ENCODE assay signal across 19 cellular contexts in genomic region chr16:34054137-34054536, GRCh38.
DNase-seq lines count a peak whose midpoint lies in the region; ATAC-seq, FAIRE-seq and TF ChIP-seq lines count a peak whose summit lies in the region.
"Had no signal": no experiment of that assay in that cellular context is flagged by ENCODE, and none has a peak within 500 bp of the region (broad histone marks: within the 10 kb centered on the region; RNA-seq: fewer than 3 reads in every experiment).

No MANE protein-coding gene starts in this region.

- DNase-seq in Caco-2 (no peak), Calu3 (no peak), K562 (ENCODE audit: extremely low read depth in 1 of 4, low spot score in 3 of 4) (no peak), progenitor cell of endocrine pancreas (ENCODE audit: low spot score, unreplicated experiment) (no peak), D721Med (ENCODE audit: insufficient read length, low spot score) (no peak), heart left ventricle (no peak), NCI-H524 (lab: John Stamatoyannopoulos, UW) (no peak)
- DNase-seq: AML-193; CD4-positive, alpha-beta T cell; DMS 273 treated with DMSO at 0.1 percent for 48 hours; DMS53; DND-41; EL; GM23248 had no signal

- intact Hi-C loops in Caco-2 (cut with micrococcal nuclease; ENCODE audit: unreplicated experiment) (no loop called here), Calu3 (cut with micrococcal nuclease; ENCODE audit: unreplicated experiment) (no loop called here), K562 (cut with micrococcal nuclease) (no loop called here), heart left ventricle (cut with DNase I) (no loop called here)

- H3K27ac Mint-ChIP-seq in Caco-2 (ENCODE audit: unreplicated experiment): no peak overlapping the region
- peak overlapping the region; percentile 13 for H3K27ac Mint-ChIP-seq in Calu3 (ENCODE audit: unreplicated experiment)
- peak overlapping the region; percentile 73 for H3K27ac Mint-ChIP-seq in progenitor cell of endocrine pancreas
- H3K27ac Mint-ChIP-seq: CD4-positive, alpha-beta T cell had no signal

- POLR2A ChIA-PET in Caco-2 (lab: Charles Lee): no interaction called here
- POLR2A ChIA-PET in K562 (lab: Yijun Ruan, JAX): no interaction called here

- H2AFZ ChIP-seq in K562 (ENCODE audit: low read depth, low read length): no peak overlapping the region
- H2AFZ ChIP-seq: GM23248 had no signal

- no peaks in the 10 kb centered on the region for H3K79me2 ChIP-seq in K562 (ENCODE audit: control insufficient read depth, insufficient read depth, low read length)

- no peaks in the 10 kb centered on the region for H4K20me1 ChIP-seq in K562 (replicated peaks; ENCODE audit: control insufficient read depth, insufficient read depth, low read length)

- H3K4me2 ChIP-seq in K562 (ENCODE audit: insufficient read depth, low read length): no peak overlapping the region
- H3K4me2 ChIP-seq: A549 had no signal

- H3K9me3 Mint-ChIP-seq in Caco-2 (ENCODE audit: unreplicated experiment) (peaks cover 20% of the 10 kb centered on the region), Calu3 (ENCODE audit: low read depth, unreplicated experiment) (peaks cover 15% of the 10 kb centered on the region), progenitor cell of endocrine pancreas (ENCODE audit: low read depth) (peaks cover 39% of the 10 kb centered on the region)

- ATAC-seq in K562 (no peak), heart left ventricle (no peak)
- ATAC-seq: A549 had no signal

- H3K4me1 ChIP-seq in Caco-2: no peaks in the 10 kb centered on the region
- no peaks in the 10 kb centered on the region for H3K4me1 ChIP-seq in K562 (replicated peaks in 1 of 2; ENCODE audit: control insufficient read depth in 2 of 2, insufficient read depth in 2 of 2, low read length in 2 of 2)
- H3K4me1 ChIP-seq in heart left ventricle: no peaks in the 10 kb centered on the region
- H3K4me1 ChIP-seq: A549, HAP-1 had no signal

- in situ Hi-C loops in K562 (cut with MboI): no loop called here

- H3K27me3 ChIP-seq in Caco-2 (replicated peaks; ENCODE audit: control insufficient read depth, insufficient read depth, low read length): no peaks in the 10 kb centered on the region
- H3K27me3 ChIP-seq in K562 (ENCODE audit: control insufficient read depth in 2 of 2, insufficient read depth in 2 of 2, low read length in 2 of 2): no peaks in the 10 kb centered on the region
- peaks cover 0 to 28% (median 7%) of the 10 kb centered on the region in 9 donors for H3K27me3 ChIP-seq in heart left ventricle

- no peak for TF ChIP-seq CTCF in Caco-2 (IDR thresholded peaks at IDR 0.05; ENCODE audit: insufficient read depth in 1 of 2, low read depth in 1 of 2, low read length in 1 of 2, severe bottlenecking in 1 of 2, unreplicated experiment in 1 of 2)
- TF ChIP-seq CTCF in Calu3 (IDR thresholded peaks at IDR 0.05; ENCODE audit: unreplicated experiment): no peak
- TF ChIP-seq CTCF in K562 (IDR thresholded peaks at IDR 0.05 in 2 of 3, conservative IDR thresholded peaks at IDR 0.05 in 1 of 3; ENCODE audit: insufficient read depth in 2 of 3, low read depth in 1 of 3, low read length in 3 of 3): no peak
- no peak for TF ChIP-seq CTCF in progenitor cell of endocrine pancreas (IDR thresholded peaks at IDR 0.05; ENCODE audit: unreplicated experiment)
- TF ChIP-seq CTCF in D721Med (IDR thresholded peaks at IDR 0.05; ENCODE audit: insufficient read depth, missing control alignments): no peak
- no peak for TF ChIP-seq CTCF in heart left ventricle (IDR thresholded peaks at IDR 0.05)

- TF ChIP-seq POLR2A in K562 (conservative IDR thresholded peaks at IDR 0.05) (no peak), heart left ventricle (IDR thresholded peaks at IDR 0.05) (no peak)

- peak overlapping the region; percentile 20 for H3K4me3 Mint-ChIP-seq in Caco-2 (ENCODE audit: unreplicated experiment)
- no peak overlapping the region for H3K4me3 Mint-ChIP-seq in Calu3 (ENCODE audit: low read depth, unreplicated experiment)
- no peak overlapping the region for H3K4me3 Mint-ChIP-seq in progenitor cell of endocrine pancreas (ENCODE audit: low read depth)
- H3K4me3 Mint-ChIP-seq: CD4-positive, alpha-beta T cell had no signal

- H3K27ac ChIP-seq in K562 (ENCODE audit: extremely low read depth, low read depth, low read length): no peak overlapping the region
- H3K27ac ChIP-seq in heart left ventricle: no peak overlapping the region
- H3K27ac ChIP-seq: A549, C4-2B, GM23248 had no signal

- no TSS peak for BruUV-seq in Caco-2 (replicated peaks; lab: Mats Ljungman, UMichigan)
- no TSS peak for BruUV-seq in Calu3 (replicated peaks; lab: Mats Ljungman, UMichigan)
- BruUV-seq in K562 (replicated peaks; lab: Mats Ljungman, UMichigan): no TSS peak

- H3K36me3 Mint-ChIP-seq in Caco-2 (ENCODE audit: insufficient read depth, unreplicated experiment): peaks cover 5% of the 10 kb centered on the region
- H3K36me3 Mint-ChIP-seq in Calu3 (ENCODE audit: insufficient read depth, unreplicated experiment): no peaks in the 10 kb centered on the region
- peaks cover 17% of the 10 kb centered on the region for H3K36me3 Mint-ChIP-seq in progenitor cell of endocrine pancreas (ENCODE audit: insufficient read depth)

- H3K9ac ChIP-seq in K562 (ENCODE audit: insufficient read depth in 1 of 2, low read depth in 2 of 2, low read length in 2 of 2): no peak overlapping the region
- H3K9ac ChIP-seq: GM23248 had no signal

- FAIRE-seq in K562 (lab: Jason Lieb, UNC) (no peak), D721Med (lab: Jason Lieb, UNC) (no peak)
- FAIRE-seq: A549, GM12892, GM18507 had no signal

- no peak for TF ChIP-seq RAD21 in K562 (CRISPR knock-in tag; conservative IDR thresholded peaks at IDR 0.05 in 1 of 2, IDR thresholded peaks at IDR 0.05 in 1 of 2)

- CTCF ChIA-PET in Caco-2 (lab: Charles Lee) (no interaction called here), Calu3 (lab: Charles Lee) (no interaction called here), K562 (lab: Yijun Ruan, JAX; ENCODE audit: low intra/inter-chr PET ratio) (no interaction called here)

- H3K4me1 Mint-ChIP-seq in Caco-2 (ENCODE audit: low read depth, unreplicated experiment) (no peaks in the 10 kb centered on the region), Calu3 (ENCODE audit: low read depth, unreplicated experiment) (no peaks in the 10 kb centered on the region), progenitor cell of endocrine pancreas (ENCODE audit: low read depth) (no peaks in the 10 kb centered on the region)

- H3K36me3 ChIP-seq in Caco-2 (ENCODE audit: control insufficient read depth, insufficient read depth, low read length) (no peaks in the 10 kb centered on the region), K562 (ENCODE audit: control insufficient read depth, insufficient read depth, low read length) (no peaks in the 10 kb centered on the region), heart left ventricle (no peaks in the 10 kb centered on the region)
- H3K36me3 ChIP-seq: HAP-1 had no signal

- no peaks in the 10 kb centered on the region for H3K9me1 ChIP-seq in K562 (ENCODE audit: control insufficient read depth, insufficient read depth, low read length)

- WGBS in K562 (ENCODE audit: insufficient coverage, low coverage, missing lambda C conversion rate): 0% methylated on average over 3 of the region's 3 CpGs
- 54 to 59% (median 56%) methylated on average over 3 of the region's 3 CpGs for WGBS in heart left ventricle, 4 donors

- H3K4me3 ChIP-seq in Caco-2 (ENCODE audit: low read depth, low read length) (no peak overlapping the region), K562 (no peak overlapping the region), heart left ventricle (no peak overlapping the region)
- H3K4me3 ChIP-seq: A549, GM23248, HAP-1 had no signal

- H3K9me3 ChIP-seq in Caco-2 (no peaks in the 10 kb centered on the region), K562 (replicated peaks; ENCODE audit: control insufficient read depth, insufficient read depth, low read depth, low read length) (no peaks in the 10 kb centered on the region), heart left ventricle (peaks cover 0 to 19% (median 0%) of the 10 kb centered on the region in 12 donors)
- H3K9me3 ChIP-seq: A549, HAP-1 had no signal

- TF ChIP-seq EP300 in K562 (IDR thresholded peaks at IDR 0.05; ENCODE audit: low read length): no peak

- H3K27me3 Mint-ChIP-seq in Caco-2 (ENCODE audit: insufficient read depth, unreplicated experiment) (no peaks in the 10 kb centered on the region), Calu3 (ENCODE audit: unreplicated experiment) (no peaks in the 10 kb centered on the region), progenitor cell of endocrine pancreas (no peaks in the 10 kb centered on the region)
- H3K27me3 Mint-ChIP-seq: CD4-positive, alpha-beta T cell had no signal

TF ChIP-seq in K562, 482 proteins besides CTCF, POLR2A, EP300 and RAD21:
- peak; percentile 11; the same call in 1 of the 2 replicates for TF ChIP-seq CEBPG (CRISPR knock-in tag; IDR thresholded peaks at IDR 0.05)
- no peak for TF ChIP-seq CEBPG (tag; conservative IDR thresholded peaks at IDR 0.05 in 1 of 2, IDR thresholded peaks at IDR 0.05 in 1 of 2)
- no peak for TF ChIP-seq SIN3A (IDR thresholded peaks at IDR 0.05; ENCODE audit: borderline replicate concordance in 2 of 2, control insufficient read depth in 1 of 2, low read depth in 2 of 2, low read length in 2 of 2)
- TF ChIP-seq XRCC5 (IDR thresholded peaks at IDR 0.05; ENCODE audit: low read depth, low read length): no peak
- no peak for TF ChIP-seq NFRKB (IDR thresholded peaks at IDR 0.05; ENCODE audit: low read depth)
- TF ChIP-seq ZSCAN29 (IDR thresholded peaks at IDR 0.05): no peak
- TF ChIP-seq ZNF24 (IDR thresholded peaks at IDR 0.05): peak; percentile 81
- peak in 1 of 2 experiments; percentile 28; a peak in 2 of 4 replicates for TF ChIP-seq TRIM24 (IDR thresholded peaks at IDR 0.05)
- TF ChIP-seq SNAPC5 (CRISPR knock-in tag; IDR thresholded peaks at IDR 0.05): no peak
- peak; percentile 48 for TF ChIP-seq CEBPB (tag; IDR thresholded peaks at IDR 0.05)
- TF ChIP-seq HINFP (tag; conservative IDR thresholded peaks at IDR 0.05; ENCODE audit: low read depth): no peak
- TF ChIP-seq GABPB2 (CRISPR knock-in tag; conservative IDR thresholded peaks at IDR 0.05): no peak
- TF ChIP-seq GATAD2B (IDR thresholded peaks at IDR 0.05; ENCODE audit: borderline replicate concordance): no peak
TF ChIP-seq in K562: peak in this region for 4.
